Comparison of ENCODE assay signal across 8 cellular contexts in the genomic region with DNA sequence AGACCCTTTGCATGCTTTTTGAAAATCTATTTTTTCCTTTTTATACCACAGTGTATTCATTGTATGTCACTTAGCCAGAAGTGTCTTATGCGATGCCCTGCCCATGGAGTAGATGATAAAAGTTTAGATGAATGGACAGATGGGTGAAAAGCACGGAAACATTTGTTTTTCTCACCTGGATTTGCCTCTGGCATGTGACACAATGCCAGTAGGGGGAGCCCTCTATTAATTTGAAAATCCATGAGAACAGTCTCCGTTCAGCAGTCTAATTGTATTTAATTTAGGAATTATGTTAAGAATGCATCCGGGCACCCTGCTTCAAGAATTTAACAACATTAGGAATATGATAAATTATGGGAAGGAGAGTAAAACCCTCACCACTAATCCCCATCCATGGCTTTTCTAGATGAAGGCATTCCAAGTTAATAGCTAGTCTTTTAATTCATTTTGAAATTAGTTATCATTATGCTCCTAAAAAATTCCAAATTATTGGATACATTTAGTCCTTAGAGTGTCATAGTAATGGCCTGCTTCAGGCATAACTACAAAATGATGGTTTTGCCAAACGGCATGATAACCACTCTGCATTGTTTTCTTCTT.
A peak's percentile ranks its signal among the peaks of the same experiment; 100 is the strongest.
DNase-seq lines count a peak whose midpoint lies in the region; ATAC-seq and TF ChIP-seq lines count a peak whose summit lies in the region.

No MANE protein-coding gene starts in this region.

- POLR2A ChIA-PET in AG04449 (lab: Yijun Ruan, JAX): no interaction called here

- CTCF ChIA-PET in AG04449 (lab: Yijun Ruan, JAX): interaction anchor here (0.7 to 8.7 kb wide), 36 partner anchors 9 to 321 kb away, joined by 3 to 148 read pairs (median 4); partner anchors contain the start of gene HSD17B12

- H3K4me3 ChIP-seq in AG04449 (ENCODE audit: low read depth, low read length) (no peak overlapping the region), fibroblast of mammary gland (ENCODE audit: control insufficient read depth, low read depth, low read length) (no peak overlapping the region)

- no peak for DNase-seq in AG04449 (ENCODE audit: low read depth, low spot score)
- DNase-seq in OCI-M1 (lab: John Stamatoyannopoulos, UW): peak; percentile 28
- peak; percentile 46 for DNase-seq in fibroblast of mammary gland (ENCODE audit: low read depth)
- peak; percentile 60 for DNase-seq in superior temporal gyrus (ENCODE audit: extremely low spot score)

- ATAC-seq in GM21515 (IDR thresholded peaks at IDR 0.05; ENCODE audit: unreplicated experiment) (no peak), HG02970 (IDR thresholded peaks at IDR 0.05; ENCODE audit: low FRiP score, unreplicated experiment) (no peak), GM19455 (IDR thresholded peaks at IDR 0.05; ENCODE audit: unreplicated experiment) (no peak)

- peak; percentile 66 for TF ChIP-seq CTCF in AG04449 (IDR thresholded peaks at IDR 0.05; ENCODE audit: insufficient read depth, low read length, missing control alignments)
- peak; percentile 58 for TF ChIP-seq CTCF in GM12872 (IDR thresholded peaks at IDR 0.05; ENCODE audit: insufficient read depth, low read depth, low read length)
- TF ChIP-seq CTCF in fibroblast of mammary gland (conservative IDR thresholded peaks at IDR 0.05; ENCODE audit: control insufficient read depth, insufficient read depth, low read depth, low read length): peak; percentile 78
